ENCODE assay signal across 13 cellular contexts in genomic region chr7:33261585-33261984, GRCh38.
A peak's percentile ranks its signal among the peaks of the same experiment; 100 is the strongest.
DNase-seq lines count a peak whose midpoint lies in the region; ATAC-seq and TF ChIP-seq lines count a peak whose summit lies in the region.
"Had no signal": no experiment of that assay in that cellular context is flagged by ENCODE, and none has a peak within 500 bp of the region (broad histone marks: within the 10 kb centered on the region; RNA-seq: fewer than 3 reads in every experiment).

No MANE protein-coding gene starts in this region.

- no peaks in the 10 kb centered on the region for H3K79me1 ChIP-seq in mesenchymal stem cell (replicated peaks; ENCODE audit: low read length, poor library complexity, severe bottlenecking)

- ATAC-seq in GM18870 (IDR thresholded peaks at IDR 0.05; ENCODE audit: unreplicated experiment) (peak; percentile 72), HG02571 (IDR thresholded peaks at IDR 0.05; ENCODE audit: unreplicated experiment) (peak; percentile 72)
- ATAC-seq: WTC11 had no signal

- no peak overlapping the region for H2BK120ac ChIP-seq in mesenchymal stem cell (ENCODE audit: low read depth, low read length)

- no peak overlapping the region for H2BK12ac ChIP-seq in mesenchymal stem cell (ENCODE audit: low read length in 2 of 2)

- no peak overlapping the region for H2AFZ ChIP-seq in mesenchymal stem cell (ENCODE audit: low read depth, low read length)
- H2AFZ ChIP-seq: neural progenitor cell had no signal

- H2AK5ac ChIP-seq in mesenchymal stem cell (ENCODE audit: low read length, severe bottlenecking): no peak overlapping the region

- no peak overlapping the region for H3K18ac ChIP-seq in mesenchymal stem cell (ENCODE audit: low read depth in 1 of 2, low read length in 2 of 2)

- no peak overlapping the region for H2BK5ac ChIP-seq in mesenchymal stem cell (ENCODE audit: low read depth, low read length, poor library complexity, severe bottlenecking)

- H3K4me2 ChIP-seq in mesenchymal stem cell (ENCODE audit: low read length, poor library complexity, severe bottlenecking): no peak overlapping the region
- H3K4me2 ChIP-seq: neural progenitor cell had no signal

- WGBS in mesenchymal stem cell: 62% methylated on average over 2 of the region's 3 CpGs

- no peak overlapping the region for H4K8ac ChIP-seq in mesenchymal stem cell (ENCODE audit: low read length)

- H3K9ac ChIP-seq in mesenchymal stem cell (ENCODE audit: low read length): no peak overlapping the region
- H3K9ac ChIP-seq: neural progenitor cell had no signal

- H3K9me3 Mint-ChIP-seq in T-helper 2 cell treated with Interferon-gamma antibody and Interleukin-4, amounts not matched to agents 5 μg/mL and 100 μg/mL, for 36 hours: no peaks in the 10 kb centered on the region
- H3K9me3 Mint-ChIP-seq: neural progenitor cell, WTC11 had no signal

- H3K4me3 Mint-ChIP-seq in T-helper 2 cell treated with Interferon-gamma antibody and Interleukin-4, amounts not matched to agents 5 μg/mL and 100 μg/mL, for 36 hours: no peak overlapping the region
- H3K4me3 Mint-ChIP-seq: neural progenitor cell, WTC11 had no signal

- DNase-seq in NCI-H2107 (lab: John Stamatoyannopoulos, UW) (peak; percentile 43), mesenchymal stem cell (peak; percentile 6), RWPE1 (ENCODE audit: low spot score) (no peak), globus pallidus (ENCODE audit: low spot score) (no peak), NOMO-1 treated with DMSO at 0.1 percent for 48 hours (lab: John Stamatoyannopoulos, UW; ENCODE audit: unreplicated experiment) (no peak)
- no peak for DNase-seq in T-helper 2 cell treated with Interferon-gamma antibody and Interleukin-4, amounts not matched to agents 5 μg/mL and 100 μg/mL, for 36 hours (ENCODE audit: low spot score)
- DNase-seq: activated gamma-delta T cell; kidney glomerular epithelial cell; stimulated activated CD8-positive, alpha-beta memory T cell treated with anti-CD3 and anti-CD28 coated beads, Interleukin-4, amount 100 ng/mL, for 48 hours had no signal

- H3K9me3 ChIP-seq in mesenchymal stem cell (ENCODE audit: control insufficient read depth, low read length): no peaks in the 10 kb centered on the region

- no peaks in the 10 kb centered on the region for H3K27me3 ChIP-seq in mesenchymal stem cell (ENCODE audit: control insufficient read depth in 1 of 2, insufficient read depth in 1 of 2, low read length in 2 of 2)
- H3K27me3 ChIP-seq: neural progenitor cell had no signal

- POLR2A ChIA-PET in RWPE1 (lab: Yijun Ruan, JAX; ENCODE audit: low non-redundant PET): no interaction called here

- no peaks in the 10 kb centered on the region for H3K36me3 ChIP-seq in mesenchymal stem cell (ENCODE audit: control insufficient read depth in 1 of 2, insufficient read depth in 2 of 2, low read depth in 1 of 2, low read length in 2 of 2)
- H3K36me3 ChIP-seq: neural progenitor cell had no signal

- H3K27me3 Mint-ChIP-seq in T-helper 2 cell treated with Interferon-gamma antibody and Interleukin-4, amounts not matched to agents 5 μg/mL and 100 μg/mL, for 36 hours (ENCODE audit: low read depth): no peaks in the 10 kb centered on the region

- no peak overlapping the region for H4K91ac ChIP-seq in mesenchymal stem cell (ENCODE audit: low read length)

- no peak overlapping the region for H3K27ac Mint-ChIP-seq in T-helper 2 cell treated with Interferon-gamma antibody and Interleukin-4, amounts not matched to agents 5 μg/mL and 100 μg/mL, for 36 hours
- H3K27ac Mint-ChIP-seq: neural progenitor cell, WTC11 had no signal

- no peak overlapping the region for H3K27ac ChIP-seq in mesenchymal stem cell (ENCODE audit: low read length, poor library complexity, severe bottlenecking)
- H3K27ac ChIP-seq in RWPE1: no peak overlapping the region
- H3K27ac ChIP-seq: neural progenitor cell had no signal

- no peaks in the 10 kb centered on the region for H3K4me1 ChIP-seq in mesenchymal stem cell (ENCODE audit: control insufficient read depth, insufficient read depth, low read depth, low read length)
- H3K4me1 ChIP-seq: neural progenitor cell had no signal

- CTCF ChIA-PET in RWPE1 (lab: Yijun Ruan, JAX): no interaction called here

- peaks cover 2% of the 10 kb centered on the region for H3K4me1 Mint-ChIP-seq in T-helper 2 cell treated with Interferon-gamma antibody and Interleukin-4, amounts not matched to agents 5 μg/mL and 100 μg/mL, for 36 hours (ENCODE audit: low read depth)
- H3K4me1 Mint-ChIP-seq: neural progenitor cell had no signal

- H2BK15ac ChIP-seq in mesenchymal stem cell (ENCODE audit: low read depth, poor library complexity, severe bottlenecking): no peak overlapping the region

- H3K36me3 Mint-ChIP-seq in T-helper 2 cell treated with Interferon-gamma antibody and Interleukin-4, amounts not matched to agents 5 μg/mL and 100 μg/mL, for 36 hours (ENCODE audit: low read depth): no peaks in the 10 kb centered on the region
- H3K36me3 Mint-ChIP-seq: neural progenitor cell, WTC11 had no signal

- H3K4ac ChIP-seq in mesenchymal stem cell (ENCODE audit: low read depth in 1 of 2, low read length in 2 of 2): no peak overlapping the region

- H3K23ac ChIP-seq in mesenchymal stem cell (ENCODE audit: low read length in 2 of 2): no peak overlapping the region

- no peak for TF ChIP-seq CTCF in RWPE1 (conservative IDR thresholded peaks at IDR 0.05; ENCODE audit: low read depth)

- H3K14ac ChIP-seq in mesenchymal stem cell (ENCODE audit: low read length in 2 of 2): no peak overlapping the region

- no peak overlapping the region for H3K4me3 ChIP-seq in mesenchymal stem cell (ENCODE audit: insufficient read depth in 1 of 2, low read depth in 1 of 2, low read length in 2 of 2)
- H3K4me3 ChIP-seq: neural progenitor cell had no signal

Comparison
In these comparisons a context has a peak if more than half of its experiments do, and no peak if none do; other contexts are left out.
1. DNase-seq: peak in NCI-H2107 (single experiment) and mesenchymal stem cell (single experiment); none in RWPE1 (single experiment), T-helper 2 cell treated with Interferon-gamma antibody and Interleukin-4, amounts not matched to agents 5 μg/mL and 100 μg/mL, for 36 hours (single experiment), globus pallidus (single experiment) and NOMO-1 treated with DMSO at 0.1 percent for 48 hours (single experiment).